In the genomic region with DNA sequence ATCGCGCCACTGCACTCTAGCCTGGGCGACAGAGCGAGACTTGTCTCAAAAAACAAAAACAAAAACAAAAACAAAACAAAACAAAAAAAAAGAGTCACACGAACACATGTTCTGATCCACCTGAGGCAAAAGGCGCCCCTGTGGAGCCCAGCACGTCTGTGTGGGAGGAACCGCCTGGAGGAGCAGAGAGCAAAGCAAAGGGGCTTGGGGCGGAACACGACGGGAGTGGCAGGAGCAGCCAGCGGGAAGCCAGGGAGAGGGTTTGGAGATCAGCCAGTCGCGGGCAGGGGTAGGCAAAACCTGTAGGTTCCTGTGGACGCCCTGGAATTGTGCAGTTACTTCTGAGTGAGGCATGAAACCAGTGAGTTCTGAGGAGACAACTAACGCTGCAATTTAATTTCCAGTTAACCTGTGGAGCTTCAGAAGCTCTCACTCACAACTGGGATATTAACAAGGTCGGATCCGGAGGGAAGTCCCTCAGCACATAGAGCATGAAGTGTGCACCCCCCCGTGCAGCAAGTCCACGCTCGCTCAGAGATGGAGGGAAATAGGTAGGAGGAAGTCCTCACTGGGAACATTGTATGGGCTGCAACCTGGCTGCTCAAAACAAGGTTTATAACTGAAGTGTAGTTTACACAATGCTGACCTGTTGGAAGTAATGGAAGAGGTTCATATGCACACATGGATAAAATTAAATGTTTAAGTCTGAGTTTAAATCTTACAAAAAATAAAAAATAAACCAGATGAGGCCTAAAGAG, we compare ENCODE assay signal across 1 cellular context.
TF ChIP-seq lines count a peak whose summit lies in the region.

No MANE protein-coding gene starts in this region.

TF ChIP-seq in GM23338, 12 proteins besides CTCF, POLR2A, EP300 and RAD21 (continued from another document):
- TF ChIP-seq, protein P1, sequence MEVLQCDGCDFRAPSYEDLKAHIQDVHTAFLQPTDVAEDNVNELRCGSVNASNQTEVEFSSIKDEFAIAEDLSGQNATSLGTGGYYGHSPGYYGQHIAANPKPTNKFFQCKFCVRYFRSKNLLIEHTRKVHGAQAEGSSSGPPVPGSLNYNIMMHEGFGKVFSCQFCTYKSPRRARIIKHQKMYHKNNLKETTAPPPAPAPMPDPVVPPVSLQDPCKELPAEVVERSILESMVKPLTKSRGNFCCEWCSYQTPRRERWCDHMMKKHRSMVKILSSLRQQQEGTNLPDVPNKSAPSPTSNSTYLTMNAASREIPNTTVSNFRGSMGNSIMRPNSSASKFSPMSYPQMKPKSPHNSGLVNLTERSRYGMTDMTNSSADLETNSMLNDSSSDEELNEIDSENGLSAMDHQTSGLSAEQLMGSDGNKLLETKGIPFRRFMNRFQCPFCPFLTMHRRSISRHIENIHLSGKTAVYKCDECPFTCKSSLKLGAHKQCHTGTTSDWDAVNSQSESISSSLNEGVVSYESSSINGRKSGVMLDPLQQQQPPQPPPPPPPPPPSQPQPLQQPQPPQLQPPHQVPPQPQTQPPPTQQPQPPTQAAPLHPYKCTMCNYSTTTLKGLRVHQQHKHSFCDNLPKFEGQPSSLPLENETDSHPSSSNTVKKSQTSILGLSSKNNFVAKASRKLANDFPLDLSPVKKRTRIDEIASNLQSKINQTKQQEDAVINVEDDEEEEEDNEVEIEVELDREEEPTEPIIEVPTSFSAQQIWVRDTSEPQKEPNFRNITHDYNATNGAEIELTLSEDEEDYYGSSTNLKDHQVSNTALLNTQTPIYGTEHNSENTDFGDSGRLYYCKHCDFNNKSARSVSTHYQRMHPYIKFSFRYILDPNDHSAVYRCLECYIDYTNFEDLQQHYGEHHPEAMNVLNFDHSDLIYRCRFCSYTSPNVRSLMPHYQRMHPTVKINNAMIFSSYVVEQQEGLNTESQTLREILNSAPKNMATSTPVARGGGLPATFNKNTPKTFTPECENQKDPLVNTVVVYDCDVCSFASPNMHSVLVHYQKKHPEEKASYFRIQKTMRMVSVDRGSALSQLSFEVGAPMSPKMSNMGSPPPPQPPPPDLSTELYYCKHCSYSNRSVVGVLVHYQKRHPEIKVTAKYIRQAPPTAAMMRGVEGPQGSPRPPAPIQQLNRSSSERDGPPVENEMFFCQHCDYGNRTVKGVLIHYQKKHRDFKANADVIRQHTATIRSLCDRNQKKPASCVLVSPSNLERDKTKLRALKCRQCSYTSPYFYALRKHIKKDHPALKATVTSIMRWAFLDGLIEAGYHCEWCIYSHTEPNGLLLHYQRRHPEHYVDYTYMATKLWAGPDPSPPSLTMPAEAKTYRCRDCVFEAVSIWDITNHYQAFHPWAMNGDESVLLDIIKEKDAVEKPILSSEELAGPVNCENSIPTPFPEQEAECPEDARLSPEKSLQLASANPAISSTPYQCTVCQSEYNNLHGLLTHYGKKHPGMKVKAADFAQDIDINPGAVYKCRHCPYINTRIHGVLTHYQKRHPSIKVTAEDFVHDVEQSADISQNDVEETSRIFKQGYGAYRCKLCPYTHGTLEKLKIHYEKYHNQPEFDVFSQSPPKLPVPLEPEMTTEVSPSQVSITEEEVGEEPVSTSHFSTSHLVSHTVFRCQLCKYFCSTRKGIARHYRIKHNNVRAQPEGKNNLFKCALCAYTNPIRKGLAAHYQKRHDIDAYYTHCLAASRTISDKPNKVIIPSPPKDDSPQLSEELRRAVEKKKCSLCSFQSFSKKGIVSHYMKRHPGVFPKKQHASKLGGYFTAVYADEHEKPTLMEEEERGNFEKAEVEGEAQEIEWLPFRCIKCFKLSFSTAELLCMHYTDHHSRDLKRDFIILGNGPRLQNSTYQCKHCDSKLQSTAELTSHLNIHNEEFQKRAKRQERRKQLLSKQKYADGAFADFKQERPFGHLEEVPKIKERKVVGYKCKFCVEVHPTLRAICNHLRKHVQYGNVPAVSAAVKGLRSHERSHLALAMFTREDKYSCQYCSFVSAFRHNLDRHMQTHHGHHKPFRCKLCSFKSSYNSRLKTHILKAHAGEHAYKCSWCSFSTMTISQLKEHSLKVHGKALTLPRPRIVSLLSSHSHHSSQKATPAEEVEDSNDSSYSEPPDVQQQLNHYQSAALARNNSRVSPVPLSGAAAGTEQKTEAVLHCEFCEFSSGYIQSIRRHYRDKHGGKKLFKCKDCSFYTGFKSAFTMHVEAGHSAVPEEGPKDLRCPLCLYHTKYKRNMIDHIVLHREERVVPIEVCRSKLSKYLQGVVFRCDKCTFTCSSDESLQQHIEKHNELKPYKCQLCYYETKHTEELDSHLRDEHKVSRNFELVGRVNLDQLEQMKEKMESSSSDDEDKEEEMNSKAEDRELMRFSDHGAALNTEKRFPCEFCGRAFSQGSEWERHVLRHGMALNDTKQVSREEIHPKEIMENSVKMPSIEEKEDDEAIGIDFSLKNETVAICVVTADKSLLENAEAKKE (CRISPR knock-in tag; IDR thresholded peaks at IDR 0.05): no peak
- no peak for TF ChIP-seq NANOG (IDR thresholded peaks at IDR 0.05; ENCODE audit: borderline replicate concordance)
- no peak for TF ChIP-seq JUNB (IDR thresholded peaks at IDR 0.05; ENCODE audit: unreplicated experiment)
